Comparison of ENCODE assay signal across 22 cellular contexts in genomic region chr2:27710176-27710575, GRCh38.
"Had no signal": no experiment of that assay in that cellular context is flagged by ENCODE, and none has a peak within 500 bp of the region (broad histone marks: within the 10 kb centered on the region; RNA-seq: fewer than 3 reads in every experiment).

No MANE protein-coding gene starts in this region.

- H3K79me2 ChIP-seq: parathyroid adenoma had no signal

- H3K9ac ChIP-seq: neural progenitor cell, parathyroid adenoma had no signal

- H3K4me2 ChIP-seq: neural progenitor cell had no signal

- DNase-seq: islet precursor cell; lower lobe of right lung; mammary epithelial cell; mesenchymal stem cell; naive thymus-derived CD8-positive, alpha-beta T cell; nephron progenitor cell; occipital lobe; psoas muscle; stimulated activated CD4-positive, alpha-beta T cell treated with anti-CD3 and anti-CD28 coated beads, Interleukin-12 subunit alpha, Interleukin-12 subunit beta, amount 100 ng/mL, for 4 hours; stimulated activated CD4-positive, alpha-beta T cell treated with anti-CD3 and anti-CD28 coated beads, Interleukin-15, amount 100 ng/mL, for 24 hours; stimulated activated CD4-positive, alpha-beta T cell treated with anti-CD3 and anti-CD28 coated beads, Interleukin-2, amount 100 ng/mL, for 24 hours; stimulated activated CD4-positive, alpha-beta T cell treated with anti-CD3 and anti-CD28 coated beads, Interleukin-4, amount 100 ng/mL, for 1 hour; stimulated activated naive CD4-positive, alpha-beta T cell; transverse colon; upper lobe of left lung had no signal

- H3K36me3 ChIP-seq: lower lobe of right lung, neural progenitor cell, neutrophil, suprapubic skin, transverse colon, upper lobe of left lung, vagina had no signal

- H3K9me3 ChIP-seq: lower lobe of right lung, neutrophil, psoas muscle, suprapubic skin, transverse colon, upper lobe of left lung, vagina had no signal

- H3K4me3 ChIP-seq: lower lobe of right lung, neural progenitor cell, psoas muscle, skin epidermis, suprapubic skin, transverse colon, upper lobe of left lung, vagina had no signal

- H3K27ac ChIP-seq: lower lobe of right lung, neural progenitor cell, neutrophil, parathyroid adenoma, psoas muscle, suprapubic skin, transverse colon, upper lobe of left lung, vagina had no signal

- H3K4me1 ChIP-seq: neural progenitor cell, parathyroid adenoma had no signal

- ATAC-seq: lower lobe of right lung; naive thymus-derived CD8-positive, alpha-beta T cell; psoas muscle; sciatic nerve had no signal

- H2AFZ ChIP-seq: neural progenitor cell, parathyroid adenoma had no signal

- H3K27me3 ChIP-seq: suprapubic skin, vagina had no signal
